ENCODE assay signal across 28 cellular contexts in genomic region chr14:56528927-56529326, GRCh38.
"Had no signal": no experiment of that assay in that cellular context is flagged by ENCODE, and none has a peak within 500 bp of the region (broad histone marks: within the 10 kb centered on the region; RNA-seq: fewer than 3 reads in every experiment).

No MANE protein-coding gene starts in this region.

- DNase-seq: activated CD4-positive, alpha-beta memory T cell treated with anti-CD3 and anti-CD28 coated beads, Interleukin-2, amount 10 ng/mL, durations not matched to agents 7 days and 5 days; activated CD4-positive, alpha-beta T cell treated with anti-CD3 and anti-CD28 coated beads for 1 hour; activated CD4-positive, alpha-beta T cell treated with anti-CD3 and anti-CD28 coated beads for 4 hours; activated CD4-positive, alpha-beta T cell treated with anti-CD3 and anti-CD28 coated beads, Interleukin-2, amount 10 ng/mL, durations not matched to agents 7 days and 5 days; activated CD4-positive, alpha-beta T cell treated with anti-CD3 and anti-CD28 coated beads, Interleukin-2, amount 50 U/mL, for 4 hours; activated CD8-positive, alpha-beta memory T cell treated with anti-CD3 and anti-CD28 coated beads, Interleukin-2, amount 50 U/mL, for 48 hours; activated gamma-delta T cell; activated naive CD4-positive, alpha-beta T cell; activated naive CD4-positive, alpha-beta T cell treated with anti-CD3 and anti-CD28 coated beads, Interleukin-2, amount 50 U/mL, for 16 hours; activated T-cell treated with anti-CD3 and anti-CD28 coated beads for 4 hours; activated T-cell treated with anti-CD3 and anti-CD28 coated beads, Interleukin-2, amount 50 U/mL, for 24 hours; activated T-cell treated with anti-CD3 and anti-CD28 coated beads, Interleukin-2, amount 50 U/mL, for 72 hours; amniotic stem cell; anterior cingulate cortex; brain microvascular endothelial cell; dorsolateral prefrontal cortex; effector memory CD4-positive, alpha-beta T cell; erythroblast; foreskin keratinocyte; gastrocnemius medialis; glutamatergic neuron; heart left ventricle; T-helper 2 cell had no signal

- H3K9me3 ChIP-seq: esophagus muscularis mucosa, gastrocnemius medialis, heart left ventricle had no signal

- H3K27ac Mint-ChIP-seq: activated CD4-positive, alpha-beta memory T cell treated with anti-CD3 and anti-CD28 coated beads, Interleukin-2, amount 10 ng/mL, durations not matched to agents 7 days and 5 days; activated CD4-positive, alpha-beta T cell treated with anti-CD3 and anti-CD28 coated beads, Interleukin-2, amount 10 ng/mL, durations not matched to agents 7 days and 5 days; activated naive CD8-positive, alpha-beta T cell; activated T-cell treated with anti-CD3 and anti-CD28 coated beads, Interleukin-2, amount 50 U/mL, for 24 hours; activated T-cell treated with anti-CD3 and anti-CD28 coated beads, Interleukin-2, amount 50 U/mL, for 72 hours; dendritic cell treated with granulocyte-macrophage colony-stimulating factor and Interleukin-4, amounts not matched to agents 40 ng/mL and 50 ng/mL, for 4 days had no signal

- H3K27ac ChIP-seq: brain microvascular endothelial cell, coronary artery, dorsolateral prefrontal cortex, esophagus muscularis mucosa, foreskin keratinocyte, gastrocnemius medialis, heart left ventricle had no signal

- H3K9me3 Mint-ChIP-seq: activated CD4-positive, alpha-beta memory T cell treated with anti-CD3 and anti-CD28 coated beads, Interleukin-2, amount 10 ng/mL, durations not matched to agents 7 days and 5 days; activated CD4-positive, alpha-beta T cell treated with anti-CD3 and anti-CD28 coated beads, Interleukin-2, amount 10 ng/mL, durations not matched to agents 7 days and 5 days; activated T-cell treated with anti-CD3 and anti-CD28 coated beads, Interleukin-2, amount 50 U/mL, for 24 hours; activated T-cell treated with anti-CD3 and anti-CD28 coated beads, Interleukin-2, amount 50 U/mL, for 72 hours; central memory CD8-positive, alpha-beta T cell; dendritic cell treated with granulocyte-macrophage colony-stimulating factor and Interleukin-4, amounts not matched to agents 40 ng/mL and 50 ng/mL, for 4 days had no signal

- ATAC-seq: activated T-cell treated with anti-CD3 and anti-CD28 coated beads, Interleukin-2, amount 50 U/mL, for 72 hours; foreskin keratinocyte; gastrocnemius medialis; heart left ventricle had no signal

- H3K36me3 Mint-ChIP-seq: activated naive CD8-positive, alpha-beta T cell had no signal

- H3K4me1 ChIP-seq: esophagus muscularis mucosa, foreskin keratinocyte, gastrocnemius medialis, heart left ventricle had no signal

- H3K4me3 Mint-ChIP-seq: activated CD4-positive, alpha-beta memory T cell treated with anti-CD3 and anti-CD28 coated beads, Interleukin-2, amount 10 ng/mL, durations not matched to agents 7 days and 5 days; activated CD4-positive, alpha-beta T cell treated with anti-CD3 and anti-CD28 coated beads, Interleukin-2, amount 10 ng/mL, durations not matched to agents 7 days and 5 days; activated naive CD8-positive, alpha-beta T cell; activated T-cell treated with anti-CD3 and anti-CD28 coated beads, Interleukin-2, amount 50 U/mL, for 24 hours; activated T-cell treated with anti-CD3 and anti-CD28 coated beads, Interleukin-2, amount 50 U/mL, for 72 hours; central memory CD8-positive, alpha-beta T cell; dendritic cell treated with granulocyte-macrophage colony-stimulating factor and Interleukin-4, amounts not matched to agents 40 ng/mL and 50 ng/mL, for 4 days had no signal

- H3K36me3 ChIP-seq: brain microvascular endothelial cell, esophagus muscularis mucosa, gastrocnemius medialis, heart left ventricle had no signal

- H3K27me3 ChIP-seq: brain microvascular endothelial cell had no signal

- H3K4me1 Mint-ChIP-seq: activated CD4-positive, alpha-beta memory T cell treated with anti-CD3 and anti-CD28 coated beads, Interleukin-2, amount 10 ng/mL, durations not matched to agents 7 days and 5 days; activated CD4-positive, alpha-beta T cell treated with anti-CD3 and anti-CD28 coated beads, Interleukin-2, amount 10 ng/mL, durations not matched to agents 7 days and 5 days; central memory CD8-positive, alpha-beta T cell had no signal

- H3K4me3 ChIP-seq: coronary artery, dorsolateral prefrontal cortex, esophagus muscularis mucosa, gastrocnemius medialis, heart left ventricle had no signal
